ENCODE assay signal across 1 cellular context in the genomic region with DNA sequence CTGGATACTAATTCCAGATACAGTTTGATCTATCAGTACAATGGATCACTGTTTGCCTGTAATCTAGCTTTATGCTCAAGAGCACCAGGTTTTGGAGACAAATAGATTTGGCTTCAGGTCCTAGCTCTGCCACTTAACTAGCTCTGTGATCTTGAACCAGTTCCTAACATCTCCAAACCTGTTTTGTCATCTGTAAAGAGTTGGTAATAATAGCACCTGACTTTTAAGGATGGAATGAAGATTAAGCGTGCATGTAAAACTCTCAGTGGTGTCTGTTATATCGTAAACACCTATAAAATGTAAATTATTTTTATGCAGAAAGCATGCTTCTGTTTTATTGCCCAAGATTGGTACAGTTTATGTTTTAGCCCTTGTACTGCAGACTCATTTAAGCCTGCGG.
A peak's percentile ranks its signal among the peaks of the same experiment; 100 is the strongest.
TF ChIP-seq lines count a peak whose summit lies in the region.

No MANE protein-coding gene starts in this region.

TF ChIP-seq in K562, 482 proteins besides CTCF, POLR2A, EP300 and RAD21:
- TF ChIP-seq CBFA2T3 (IDR thresholded peaks at IDR 0.05) (0 out of 2 replicates have a peak, but pooled peaks have one; percentile 8), HDAC8 (tag; IDR thresholded peaks at IDR 0.05) (no peak)
- TF ChIP-seq, protein P1, sequence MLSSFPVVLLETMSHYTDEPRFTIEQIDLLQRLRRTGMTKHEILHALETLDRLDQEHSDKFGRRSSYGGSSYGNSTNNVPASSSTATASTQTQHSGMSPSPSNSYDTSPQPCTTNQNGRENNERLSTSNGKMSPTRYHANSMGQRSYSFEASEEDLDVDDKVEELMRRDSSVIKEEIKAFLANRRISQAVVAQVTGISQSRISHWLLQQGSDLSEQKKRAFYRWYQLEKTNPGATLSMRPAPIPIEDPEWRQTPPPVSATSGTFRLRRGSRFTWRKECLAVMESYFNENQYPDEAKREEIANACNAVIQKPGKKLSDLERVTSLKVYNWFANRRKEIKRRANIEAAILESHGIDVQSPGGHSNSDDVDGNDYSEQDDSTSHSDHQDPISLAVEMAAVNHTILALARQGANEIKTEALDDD (IDR thresholded peaks at IDR 0.05): peak; percentile 80
